ENCODE assay signal across 8 cellular contexts in genomic region chr17:48577330-48577945, GRCh38. TPM values are rescaled to one million over a fixed set of nuclear protein-coding genes. Genes with fewer than 3 reads are reported as not detected.
DNase-seq lines count a peak whose midpoint lies in the region; ATAC-seq and TF ChIP-seq lines count a peak whose summit lies in the region.

No MANE protein-coding gene starts in this region.

- POLR2A ChIA-PET in HCT116 (lab: Charles Lee) = no interaction called here
- POLR2A ChIA-PET in T-cell (lab: Charles Lee) = interaction anchor here (0.5 to 0.6 kb wide), 5 partner anchors 12 to 226 kb away, joined by 3 to 5 read pairs (median 3); no protein-coding TSS in a partner anchor

- H3K27me3 Mint-ChIP-seq in T-cell = peaks cover 29 to 37% of the 10 kb centered on the region in 2 donors
- H3K27me3 Mint-ChIP-seq in stimulated activated naive B cell treated with anti-CD40 and anti-IgM and Interleukin-4, amounts not matched to agents 10 μg/mL and 1 μg/mL and 100 μg/mL, for 72 hours = peaks cover 61 to 82% of the 10 kb centered on the region in 2 donors

- TF ChIP-seq CTCF in HCT116 (IDR thresholded peaks at IDR 0.05 in 2 of 3, conservative IDR thresholded peaks at IDR 0.05 in 1 of 3; ENCODE audit: borderline replicate concordance in 1 of 3, insufficient read depth in 1 of 3, low read depth in 2 of 3, low read length in 2 of 3) (no peak), gastroesophageal sphincter (IDR thresholded peaks at IDR 0.05) (no peak)

- CTCF ChIA-PET in HCT116 (lab: Charles Lee) (interaction anchor here (0.9 kb wide), 1 partner anchor 10 kb away, joined by 3 read pairs; no protein-coding TSS in a partner anchor), T-cell (lab: Charles Lee) (no interaction called here)

- H4K20me1 ChIP-seq in HCT116 (ENCODE audit: insufficient read depth) = no peaks in the 10 kb centered on the region

- ATAC-seq in HCT116 (peak; percentile 7; the same call in 1 of the 2 replicates), T-cell (replicated peaks in 1 of 4) (peak; percentile 18 to 38 (median 21)), gastroesophageal sphincter (no peak), sciatic nerve (no peak), HG03469 (IDR thresholded peaks at IDR 0.05; ENCODE audit: unreplicated experiment) (no peak)
- peak; percentile 6 to 13 for ATAC-seq in stimulated activated naive B cell treated with anti-CD40 and anti-IgM and Interleukin-4, amounts not matched to agents 10 μg/mL and 1 μg/mL and 100 μg/mL, for 72 hours (replicated peaks)

- no peak for TF ChIP-seq EP300 in gastroesophageal sphincter (IDR thresholded peaks at IDR 0.05)

- no peaks in the 10 kb centered on the region for H3K36me3 Mint-ChIP-seq in T-cell
- peaks cover 0 to 4% of the 10 kb centered on the region in 2 donors for H3K36me3 Mint-ChIP-seq in stimulated activated naive B cell treated with anti-CD40 and anti-IgM and Interleukin-4, amounts not matched to agents 10 μg/mL and 1 μg/mL and 100 μg/mL, for 72 hours

- H3K4me2 ChIP-seq in HCT116 (ENCODE audit: low read length) = peak overlapping the region; percentile 66

- peaks cover 87% of the 10 kb centered on the region for H3K79me2 ChIP-seq in HCT116 (ENCODE audit: insufficient read depth, low read length)

- no peaks in the 10 kb centered on the region for H3K9me2 ChIP-seq in HCT116 (ENCODE audit: insufficient read depth)

- H3K27me3 ChIP-seq in HCT116 (ENCODE audit: insufficient read depth, low read length) (no peaks in the 10 kb centered on the region), gastroesophageal sphincter (no peaks in the 10 kb centered on the region)

- peak overlapping the region; percentile 76 to 87 (median 81) for H3K4me3 Mint-ChIP-seq in T-cell
- peak overlapping the region; percentile 79 to 80 for H3K4me3 Mint-ChIP-seq in stimulated activated naive B cell treated with anti-CD40 and anti-IgM and Interleukin-4, amounts not matched to agents 10 μg/mL and 1 μg/mL and 100 μg/mL, for 72 hours

- H3K9me3 Mint-ChIP-seq in T-cell = no peaks in the 10 kb centered on the region
- no peaks in the 10 kb centered on the region for H3K9me3 Mint-ChIP-seq in stimulated activated naive B cell treated with anti-CD40 and anti-IgM and Interleukin-4, amounts not matched to agents 10 μg/mL and 1 μg/mL and 100 μg/mL, for 72 hours

- DNase-seq in HCT116 (ENCODE audit: low read depth, low spot score) (no peak), T-cell (no peak), sciatic nerve (ENCODE audit: low spot score) (no peak), AG08396 (ENCODE audit: low spot score) (no peak), occipital lobe (lab: John Stamatoyannopoulos, UW) (no peak)
- no peak for DNase-seq in stimulated activated naive B cell treated with anti-CD40 and anti-IgM and Interleukin-4, amounts not matched to agents 10 μg/mL and 1 μg/mL and 100 μg/mL, for 72 hours

- peak overlapping the region in 1 of 2 donors; percentile 43 for H3K27ac Mint-ChIP-seq in T-cell
- peak overlapping the region; percentile 31 for H3K27ac Mint-ChIP-seq in stimulated activated naive B cell treated with anti-CD40 and anti-IgM and Interleukin-4, amounts not matched to agents 10 μg/mL and 1 μg/mL and 100 μg/mL, for 72 hours

- H3K36me3 ChIP-seq in HCT116 (ENCODE audit: control insufficient read depth in 1 of 2, insufficient read depth in 2 of 2, low read length in 2 of 2) (no peaks in the 10 kb centered on the region), gastroesophageal sphincter (no peaks in the 10 kb centered on the region)

- TF ChIP-seq POLR2A in HCT116 (IDR thresholded peaks at IDR 0.05; ENCODE audit: borderline replicate concordance, extremely low read depth, insufficient read depth, insufficient read length) (no peak), gastroesophageal sphincter (IDR thresholded peaks at IDR 0.05) (no peak)

- BruUV-seq in HCT116 (replicated peaks; lab: Mats Ljungman, UMichigan) = no TSS peak

- intact Hi-C loops in HCT116 (cut with micrococcal nuclease) = no loop called here
- intact Hi-C loops in sciatic nerve (cut with DNase I) = loop anchor here (2.0 kb wide), 1 partner anchor 23 kb away; no protein-coding TSS in a partner anchor

- RAD21 ChIA-PET in HCT116 (lab: Charles Lee; ENCODE audit: low non-redundant PET in 1 of 2, low total read pairs in 2 of 2, uncharacterized antibody in 2 of 2, unreplicated experiment in 2 of 2) = no interaction called here

- H3K9ac ChIP-seq in HCT116 (ENCODE audit: low read length) = peak overlapping the region; percentile 70

- peaks cover 6 to 22% of the 10 kb centered on the region in 2 experiments; a peak in 3 of 4 replicates for H3K4me1 ChIP-seq in HCT116 (ENCODE audit: control insufficient read depth in 1 of 2, insufficient read depth in 2 of 2, low read length in 2 of 2)
- peaks cover 10 to 85% (median 10%) of the 10 kb centered on the region in 3 donors for H3K4me1 ChIP-seq in gastroesophageal sphincter

- H3K4me3 ChIP-seq in HCT116 (replicated peaks in 1 of 2; ENCODE audit: low read depth in 1 of 2, low read length in 2 of 2) = peak overlapping the region; percentile 57 to 58
- H3K4me3 ChIP-seq in gastroesophageal sphincter = peak overlapping the region; percentile 66 to 81

- no peaks in the 10 kb centered on the region for H3K9me3 ChIP-seq in HCT116 (ENCODE audit: control insufficient read depth in 1 of 2, insufficient read depth in 1 of 2, low read depth in 1 of 2, low read length in 2 of 2)
- H3K9me3 ChIP-seq in gastroesophageal sphincter = no peaks in the 10 kb centered on the region

- H2AFZ ChIP-seq in HCT116 (ENCODE audit: low read depth, low read length, poor library complexity, severe bottlenecking) = no peak overlapping the region

- 0 to 3% methylated on average over 4 to 6 of the region's 19 CpGs for WGBS in gastroesophageal sphincter (ENCODE audit: low coverage in 1 of 2), 2 donors

- peak overlapping the region; percentile 91 for H3K27ac ChIP-seq in HCT116 (ENCODE audit: low read depth, low read length)
- peak overlapping the region; percentile 97 to 98 (median 97) for H3K27ac ChIP-seq in gastroesophageal sphincter

- H3K4me1 Mint-ChIP-seq in T-cell = peaks cover 29 to 59% (median 45%) of the 10 kb centered on the region in 3 donors
- H3K4me1 Mint-ChIP-seq in stimulated activated naive B cell treated with anti-CD40 and anti-IgM and Interleukin-4, amounts not matched to agents 10 μg/mL and 1 μg/mL and 100 μg/mL, for 72 hours = peaks cover 27 to 58% of the 10 kb centered on the region in 2 donors

- TF ChIP-seq RAD21 in HCT116 (IDR thresholded peaks at IDR 0.05; ENCODE audit: low read depth) = no peak

TF ChIP-seq in HCT116, 20 proteins besides CTCF, POLR2A, EP300 and RAD21 (continues in another document):
- TF ChIP-seq REST (IDR thresholded peaks at IDR 0.05; ENCODE audit: low read depth) (no peak), YY1 (IDR thresholded peaks at IDR 0.05; ENCODE audit: extremely low read depth, insufficient replicate concordance, low read depth, low read length) (no peak)

RNA-seq across cellular contexts. Expression of gene HOXB4, which starts 0.7 kb away (rescaled TPM):
- 11.3 TPM for total RNA-seq in HCT116 (2021; ENCODE audit: unreplicated experiment)
- polyA plus RNA-seq in HCT116 (2012) = 3.2 and 4.2 TPM in 2 replicates
- 1 to 10 TPM; 1.4 to 3.7 (median 1.5) TPM for total RNA-seq in T-cell
- total RNA-seq in gastroesophageal sphincter = 10 to 100 TPM in 1 of 4 donors, 1 to 10 TPM in 3; 3.0 to 12.9 (median 6.9) TPM
- 8.8 TPM for total RNA-seq in sciatic nerve
- total RNA-seq in occipital lobe = not detected

RNA-seq across cellular contexts. Expression of gene HOXB3, which starts 12.6 kb away (rescaled TPM):
- total RNA-seq in HCT116 (2021; ENCODE audit: unreplicated experiment) = 19.8 TPM
- 4.7 and 6.0 TPM in 2 replicates for polyA plus RNA-seq in HCT116 (2012)
- total RNA-seq in T-cell = 1 to 10 TPM; 3.5 to 7.7 (median 4.2) TPM
- total RNA-seq in gastroesophageal sphincter = 10 to 100 TPM; 11.4 to 48.7 (median 24.2) TPM
- 25.6 TPM for total RNA-seq in sciatic nerve
- total RNA-seq in occipital lobe = not detected

RNA-seq across cellular contexts. Expression of gene HOXB5, which starts 16.1 kb away (rescaled TPM):
- total RNA-seq in HCT116 (2021; ENCODE audit: unreplicated experiment) (19.8 TPM), T-cell (not detected), gastroesophageal sphincter (1 to 10 TPM in 3 of 4 donors, under 1 TPM in 1; 0.27 to 2.7 (median 1.4) TPM), sciatic nerve (2.4 TPM), occipital lobe (not detected)
- polyA plus RNA-seq in HCT116 (2012) = 6.5 and 12.0 TPM in 2 replicates

RNA-seq across cellular contexts. Expression of gene HOXB6, which starts 27.3 kb away (rescaled TPM):
- total RNA-seq in HCT116 (2021; ENCODE audit: unreplicated experiment) = 64.8 TPM
- 17.5 and 28.9 TPM in 2 replicates for polyA plus RNA-seq in HCT116 (2012)
- under 1 TPM in 2 of 5 donors, not detected in 3; 0.16 to 0.33 TPM for total RNA-seq in T-cell
- total RNA-seq in gastroesophageal sphincter = 10 to 100 TPM in 1 of 4 donors, 1 to 10 TPM in 3; 4.9 to 40.1 (median 5.1) TPM
- total RNA-seq in sciatic nerve = 6.3 TPM
- total RNA-seq in occipital lobe = not detected

RNA-seq across cellular contexts. Expression of gene HOXB2, which starts 32.5 kb away (rescaled TPM):
- total RNA-seq in HCT116 (2021; ENCODE audit: unreplicated experiment) = 2.0 TPM
- 0.95 and 1.1 TPM in 2 replicates for polyA plus RNA-seq in HCT116 (2012)
- 10 to 100 TPM; 12.1 to 37.3 (median 25.6) TPM for total RNA-seq in T-cell
- total RNA-seq in gastroesophageal sphincter = 10 to 100 TPM; 28.7 to 65.2 (median 38.8) TPM
- total RNA-seq in sciatic nerve = 23.1 TPM
- total RNA-seq in occipital lobe = 0.16 TPM

Comparison
In these comparisons a context has a peak if more than half of its experiments do, and no peak if none do; other contexts are left out.
1. ATAC-seq: peak in HCT116 (single experiment), T-cell (4 of 4) and stimulated activated naive B cell treated with anti-CD40 and anti-IgM and Interleukin-4, amounts not matched to agents 10 μg/mL and 1 μg/mL and 100 μg/mL, for 72 hours (2 of 2); none in gastroesophageal sphincter (single experiment), sciatic nerve (single experiment) and HG03469 (single experiment).